Comparison of ENCODE assay signal across 15 cellular contexts in genomic region chr12:99271071-99271470, GRCh38.
"Had no signal": no experiment of that assay in that cellular context is flagged by ENCODE, and none has a peak within 500 bp of the region (broad histone marks: within the 10 kb centered on the region; RNA-seq: fewer than 3 reads in every experiment).

No MANE protein-coding gene starts in this region.

- H3K27ac ChIP-seq: heart right ventricle, ovary, upper lobe of left lung had no signal

- DNase-seq: activated CD4-positive, alpha-beta memory T cell treated with anti-CD3 and anti-CD28 coated beads for 36 hours; activated CD4-positive, alpha-beta T cell treated with anti-CD3 and anti-CD28 coated beads for 1 hour; activated gamma-delta T cell treated with Interleukin-2 at 50 U/mL for 16 hours; activated naive CD8-positive, alpha-beta T cell treated with anti-CD3 and anti-CD28 coated beads for 36 hours; activated T-cell treated with anti-CD3 and anti-CD28 coated beads, Interleukin-2, amount 50 U/mL, for 48 hours; heart right ventricle; islet precursor cell; left ventricle myocardium superior; ovary; stimulated activated CD4-positive, alpha-beta T cell treated with anti-CD3 and anti-CD28 coated beads, Interleukin-15, amount 100 ng/mL, for 24 hours; stimulated activated CD4-positive, alpha-beta T cell treated with anti-CD3 and anti-CD28 coated beads, Interleukin-4, amount 100 ng/mL, for 24 hours; T-helper 2 cell; upper lobe of left lung had no signal

- ATAC-seq: heart right ventricle, left ventricle myocardium superior had no signal

- H3K4me1 ChIP-seq: heart right ventricle, upper lobe of left lung had no signal

- FAIRE-seq: endometrium, frontal cortex had no signal

- H3K4me3 ChIP-seq: heart right ventricle, ovary, upper lobe of left lung had no signal

- H3K36me3 ChIP-seq: heart right ventricle, ovary, upper lobe of left lung had no signal

- H3K9me3 ChIP-seq: ovary, upper lobe of left lung had no signal

- H3K27me3 ChIP-seq: heart right ventricle, ovary, upper lobe of left lung had no signal
